21 cellular contexts compared by ENCODE assay signal in the genomic region with DNA sequence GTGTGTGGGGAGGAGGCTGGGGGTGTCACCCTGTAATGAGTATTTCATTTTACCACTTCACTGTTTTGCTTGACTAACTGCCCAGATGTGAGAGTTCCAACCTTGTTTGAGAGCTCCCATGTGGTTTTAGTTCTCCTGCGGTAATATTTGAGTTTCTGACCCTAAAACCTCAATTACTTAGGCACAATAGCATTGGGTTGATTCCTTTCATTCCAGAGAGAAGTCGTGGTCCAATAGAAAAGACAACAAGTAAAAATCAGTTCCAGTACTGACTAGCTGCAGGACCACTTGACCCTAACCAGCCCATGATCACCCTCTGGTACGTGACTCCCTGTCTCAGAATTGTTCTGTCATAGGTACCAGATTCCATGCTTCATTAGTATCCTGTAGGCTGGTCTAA.
DNase-seq lines count a peak whose midpoint lies in the region; ATAC-seq and TF ChIP-seq lines count a peak whose summit lies in the region.
"Had no signal": no experiment of that assay in that cellular context is flagged by ENCODE, and none has a peak within 500 bp of the region (broad histone marks: within the 10 kb centered on the region; RNA-seq: fewer than 3 reads in every experiment).

No MANE protein-coding gene starts in this region.

- H3K27me3 ChIP-seq in mammary epithelial cell (ENCODE audit: insufficient read depth, low read length): no peaks in the 10 kb centered on the region
- H3K27me3 ChIP-seq in breast epithelium: no peaks in the 10 kb centered on the region
- no peaks in the 10 kb centered on the region for H3K27me3 ChIP-seq in CD8-positive, alpha-beta memory T cell (ENCODE audit: insufficient read depth, low read length, poor library complexity, severe bottlenecking)
- H3K27me3 ChIP-seq: ascending aorta, ovary, tibial artery had no signal

- 40% methylated on average over 3 of the region's 3 CpGs for WGBS in mammary epithelial cell (ENCODE audit: low coverage, missing lambda C conversion rate)

- H4K20me1 ChIP-seq in mammary epithelial cell (ENCODE audit: insufficient read depth, low read length): no peaks in the 10 kb centered on the region

- H3K4me1 Mint-ChIP-seq in CD8-positive, alpha-beta memory T cell: no peaks in the 10 kb centered on the region

- POLR2A ChIA-PET in CD8-positive, alpha-beta memory T cell (lab: Charles Lee): no interaction called here

- peaks cover 0 to 22% (median 6%) of the 10 kb centered on the region in 5 donors for H3K9me3 Mint-ChIP-seq in CD8-positive, alpha-beta memory T cell
- H3K9me3 Mint-ChIP-seq: CD4-positive, alpha-beta T cell had no signal

- ATAC-seq in GM19395 (IDR thresholded peaks at IDR 0.05; ENCODE audit: unreplicated experiment): no peak
- no peak for ATAC-seq in HG03442 (IDR thresholded peaks at IDR 0.05; ENCODE audit: unreplicated experiment)
- ATAC-seq: GM12878 had no signal

- H3K27ac ChIP-seq in mammary epithelial cell (ENCODE audit: insufficient read depth, low read depth, low read length) (no peak overlapping the region), breast epithelium (no peak overlapping the region)
- no peak overlapping the region for H3K27ac ChIP-seq in CD8-positive, alpha-beta memory T cell (ENCODE audit: low read depth, low read length)
- H3K27ac ChIP-seq: ascending aorta, ovary, tibial artery had no signal

- H2AFZ ChIP-seq in mammary epithelial cell (ENCODE audit: low read depth, low read length): no peak overlapping the region

- H3K4me3 ChIP-seq in mammary epithelial cell (replicated peaks in 1 of 3; ENCODE audit: insufficient read depth in 1 of 3, low read depth in 2 of 3, low read length in 3 of 3) (no peak overlapping the region), breast epithelium (no peak overlapping the region), astrocyte of the spinal cord (ENCODE audit: low read depth, low read length) (no peak overlapping the region)
- H3K4me3 ChIP-seq in CD8-positive, alpha-beta memory T cell (ENCODE audit: low read length): no peak overlapping the region
- H3K4me3 ChIP-seq: ascending aorta, GM12878, ovary, smooth muscle cell, tibial artery had no signal

- DNase-seq in mammary epithelial cell (peak; percentile 73), breast epithelium (ENCODE audit: low spot score in 2 of 2) (no peak), astrocyte of the spinal cord (ENCODE audit: low read depth, low spot score) (peak; percentile 95), iris pigment epithelial cell (ENCODE audit: low read depth) (peak; percentile 77), T-helper 9 cell (no peak)
- no peak for DNase-seq in CD8-positive, alpha-beta memory T cell
- DNase-seq: 8988T; activated CD4-positive, alpha-beta T cell treated with anti-CD3 and anti-CD28 coated beads for 4 hours; activated CD8-positive, alpha-beta memory T cell treated with anti-CD3 and anti-CD28 coated beads, Interleukin-2, amount 50 U/mL, for 4 hours; activated naive CD4-positive, alpha-beta T cell; CD4-positive, alpha-beta T cell; dermis blood vessel endothelial cell; foreskin melanocyte; NCI-H1694; ovary; tibial artery had no signal

- dilution Hi-C loops in mammary epithelial cell (cut with HindIII; ENCODE audit: low sequenced_read_pairs): no loop called here

- no peak for TF ChIP-seq CTCF in mammary epithelial cell (conservative IDR thresholded peaks at IDR 0.05 in 1 of 2, IDR thresholded peaks at IDR 0.05 in 1 of 2; ENCODE audit: extremely low read depth in 1 of 2, insufficient read depth in 1 of 2, low read depth in 1 of 2, low read length in 2 of 2)
- no peak for TF ChIP-seq CTCF in breast epithelium (IDR thresholded peaks at IDR 0.05)
- TF ChIP-seq CTCF in astrocyte of the spinal cord (IDR thresholded peaks at IDR 0.05; ENCODE audit: low read depth, low read length): no peak

- no peak overlapping the region for H3K4me3 Mint-ChIP-seq in CD8-positive, alpha-beta memory T cell
- H3K4me3 Mint-ChIP-seq: CD4-positive, alpha-beta T cell had no signal

- H3K9me3 ChIP-seq in mammary epithelial cell (replicated peaks; ENCODE audit: insufficient read depth, low read length): no peaks in the 10 kb centered on the region
- H3K9me3 ChIP-seq in breast epithelium: no peaks in the 10 kb centered on the region
- no peaks in the 10 kb centered on the region for H3K9me3 ChIP-seq in CD8-positive, alpha-beta memory T cell (ENCODE audit: low read length)
- H3K9me3 ChIP-seq: ascending aorta, ovary, tibial artery had no signal

- CTCF ChIA-PET in mammary epithelial cell (lab: Charles Lee; ENCODE audit: low non-redundant PET): no interaction called here
- CTCF ChIA-PET in CD8-positive, alpha-beta memory T cell (lab: Charles Lee): no interaction called here

- no peak overlapping the region for H3K27ac Mint-ChIP-seq in CD8-positive, alpha-beta memory T cell
- H3K27ac Mint-ChIP-seq: CD4-positive, alpha-beta T cell had no signal

- H3K79me2 ChIP-seq in mammary epithelial cell (ENCODE audit: insufficient read depth, low read length): no peaks in the 10 kb centered on the region

- BruUV-seq in mammary epithelial cell (replicated peaks; lab: Mats Ljungman, UMichigan): no TSS peak

- H3K36me3 ChIP-seq in mammary epithelial cell (ENCODE audit: insufficient read depth, low read length) (no peaks in the 10 kb centered on the region), breast epithelium (no peaks in the 10 kb centered on the region)
- no peaks in the 10 kb centered on the region for H3K36me3 ChIP-seq in CD8-positive, alpha-beta memory T cell (ENCODE audit: insufficient read depth, low read length)
- H3K36me3 ChIP-seq: ascending aorta, ovary, tibial artery had no signal

- no peak overlapping the region for H3K9ac ChIP-seq in mammary epithelial cell (ENCODE audit: insufficient read depth, low read length)

- no peaks in the 10 kb centered on the region for H3K36me3 Mint-ChIP-seq in CD8-positive, alpha-beta memory T cell

- H3K27me3 Mint-ChIP-seq in CD8-positive, alpha-beta memory T cell: no peaks in the 10 kb centered on the region
- H3K27me3 Mint-ChIP-seq: CD4-positive, alpha-beta T cell had no signal

- intact Hi-C loops in mammary epithelial cell (cut with micrococcal nuclease) (no loop called here), breast epithelium (cut with DNase I; ENCODE audit: low total_unique reads) (no loop called here)

- H3K4me1 ChIP-seq in mammary epithelial cell (ENCODE audit: insufficient read depth, low read length) (no peaks in the 10 kb centered on the region), breast epithelium (no peaks in the 10 kb centered on the region)
- H3K4me1 ChIP-seq in CD8-positive, alpha-beta memory T cell (ENCODE audit: insufficient read depth, low read length): no peaks in the 10 kb centered on the region
- H3K4me1 ChIP-seq: ascending aorta, tibial artery had no signal

- in situ Hi-C loops in mammary epithelial cell (cut with MboI; ENCODE audit: low sequenced_read_pairs in 2 of 2): no loop called here
- in situ Hi-C loops in astrocyte of the spinal cord (cut with HindIII; ENCODE audit: low sequenced_read_pairs): no loop called here

- TF ChIP-seq POLR2A in breast epithelium (IDR thresholded peaks at IDR 0.05): no peak

- no peak overlapping the region for H3K4me2 ChIP-seq in mammary epithelial cell (ENCODE audit: insufficient read depth, low read depth, low read length)
- H3K4me2 ChIP-seq: smooth muscle cell had no signal

Comparison
In these comparisons a context has a peak if more than half of its experiments do, and no peak if none do; other contexts are left out.
1. DNase-seq: peak in mammary epithelial cell (single experiment), astrocyte of the spinal cord (single experiment) and iris pigment epithelial cell (single experiment); none in breast epithelium (0 of 2), T-helper 9 cell (single experiment) and CD8-positive, alpha-beta memory T cell (0 of 5).